Comparison of ENCODE assay signal across 1 cellular context in the genomic region with DNA sequence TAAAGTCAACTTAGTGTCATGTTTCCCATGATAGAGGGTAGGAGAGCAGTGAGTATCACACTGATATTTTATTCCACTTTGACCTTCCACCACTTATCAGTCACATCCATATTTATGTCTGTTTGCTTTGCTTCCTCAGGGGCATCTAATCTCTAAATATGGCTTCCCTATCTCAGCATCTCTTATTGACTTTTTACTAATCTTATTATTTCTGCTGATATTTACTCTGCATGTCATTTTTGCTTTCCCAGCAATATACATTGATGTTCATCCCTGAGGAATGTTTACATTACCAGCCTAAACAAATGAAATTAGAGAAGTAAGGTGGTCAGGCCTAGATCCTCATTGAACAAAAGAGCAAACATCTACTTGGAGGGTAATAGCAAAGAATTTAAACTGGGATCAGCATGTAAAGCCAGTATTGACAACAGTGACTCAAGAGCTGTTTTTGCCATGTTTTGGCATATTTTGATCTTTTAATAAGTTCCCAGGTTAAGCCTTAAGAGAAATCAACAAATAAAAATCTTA.
TF ChIP-seq lines count a peak whose summit lies in the region.

No MANE protein-coding gene starts in this region.

TF ChIP-seq in GM23338, 12 proteins besides CTCF, POLR2A, EP300 and RAD21 (continued from another document):
- TF ChIP-seq, protein P1, sequence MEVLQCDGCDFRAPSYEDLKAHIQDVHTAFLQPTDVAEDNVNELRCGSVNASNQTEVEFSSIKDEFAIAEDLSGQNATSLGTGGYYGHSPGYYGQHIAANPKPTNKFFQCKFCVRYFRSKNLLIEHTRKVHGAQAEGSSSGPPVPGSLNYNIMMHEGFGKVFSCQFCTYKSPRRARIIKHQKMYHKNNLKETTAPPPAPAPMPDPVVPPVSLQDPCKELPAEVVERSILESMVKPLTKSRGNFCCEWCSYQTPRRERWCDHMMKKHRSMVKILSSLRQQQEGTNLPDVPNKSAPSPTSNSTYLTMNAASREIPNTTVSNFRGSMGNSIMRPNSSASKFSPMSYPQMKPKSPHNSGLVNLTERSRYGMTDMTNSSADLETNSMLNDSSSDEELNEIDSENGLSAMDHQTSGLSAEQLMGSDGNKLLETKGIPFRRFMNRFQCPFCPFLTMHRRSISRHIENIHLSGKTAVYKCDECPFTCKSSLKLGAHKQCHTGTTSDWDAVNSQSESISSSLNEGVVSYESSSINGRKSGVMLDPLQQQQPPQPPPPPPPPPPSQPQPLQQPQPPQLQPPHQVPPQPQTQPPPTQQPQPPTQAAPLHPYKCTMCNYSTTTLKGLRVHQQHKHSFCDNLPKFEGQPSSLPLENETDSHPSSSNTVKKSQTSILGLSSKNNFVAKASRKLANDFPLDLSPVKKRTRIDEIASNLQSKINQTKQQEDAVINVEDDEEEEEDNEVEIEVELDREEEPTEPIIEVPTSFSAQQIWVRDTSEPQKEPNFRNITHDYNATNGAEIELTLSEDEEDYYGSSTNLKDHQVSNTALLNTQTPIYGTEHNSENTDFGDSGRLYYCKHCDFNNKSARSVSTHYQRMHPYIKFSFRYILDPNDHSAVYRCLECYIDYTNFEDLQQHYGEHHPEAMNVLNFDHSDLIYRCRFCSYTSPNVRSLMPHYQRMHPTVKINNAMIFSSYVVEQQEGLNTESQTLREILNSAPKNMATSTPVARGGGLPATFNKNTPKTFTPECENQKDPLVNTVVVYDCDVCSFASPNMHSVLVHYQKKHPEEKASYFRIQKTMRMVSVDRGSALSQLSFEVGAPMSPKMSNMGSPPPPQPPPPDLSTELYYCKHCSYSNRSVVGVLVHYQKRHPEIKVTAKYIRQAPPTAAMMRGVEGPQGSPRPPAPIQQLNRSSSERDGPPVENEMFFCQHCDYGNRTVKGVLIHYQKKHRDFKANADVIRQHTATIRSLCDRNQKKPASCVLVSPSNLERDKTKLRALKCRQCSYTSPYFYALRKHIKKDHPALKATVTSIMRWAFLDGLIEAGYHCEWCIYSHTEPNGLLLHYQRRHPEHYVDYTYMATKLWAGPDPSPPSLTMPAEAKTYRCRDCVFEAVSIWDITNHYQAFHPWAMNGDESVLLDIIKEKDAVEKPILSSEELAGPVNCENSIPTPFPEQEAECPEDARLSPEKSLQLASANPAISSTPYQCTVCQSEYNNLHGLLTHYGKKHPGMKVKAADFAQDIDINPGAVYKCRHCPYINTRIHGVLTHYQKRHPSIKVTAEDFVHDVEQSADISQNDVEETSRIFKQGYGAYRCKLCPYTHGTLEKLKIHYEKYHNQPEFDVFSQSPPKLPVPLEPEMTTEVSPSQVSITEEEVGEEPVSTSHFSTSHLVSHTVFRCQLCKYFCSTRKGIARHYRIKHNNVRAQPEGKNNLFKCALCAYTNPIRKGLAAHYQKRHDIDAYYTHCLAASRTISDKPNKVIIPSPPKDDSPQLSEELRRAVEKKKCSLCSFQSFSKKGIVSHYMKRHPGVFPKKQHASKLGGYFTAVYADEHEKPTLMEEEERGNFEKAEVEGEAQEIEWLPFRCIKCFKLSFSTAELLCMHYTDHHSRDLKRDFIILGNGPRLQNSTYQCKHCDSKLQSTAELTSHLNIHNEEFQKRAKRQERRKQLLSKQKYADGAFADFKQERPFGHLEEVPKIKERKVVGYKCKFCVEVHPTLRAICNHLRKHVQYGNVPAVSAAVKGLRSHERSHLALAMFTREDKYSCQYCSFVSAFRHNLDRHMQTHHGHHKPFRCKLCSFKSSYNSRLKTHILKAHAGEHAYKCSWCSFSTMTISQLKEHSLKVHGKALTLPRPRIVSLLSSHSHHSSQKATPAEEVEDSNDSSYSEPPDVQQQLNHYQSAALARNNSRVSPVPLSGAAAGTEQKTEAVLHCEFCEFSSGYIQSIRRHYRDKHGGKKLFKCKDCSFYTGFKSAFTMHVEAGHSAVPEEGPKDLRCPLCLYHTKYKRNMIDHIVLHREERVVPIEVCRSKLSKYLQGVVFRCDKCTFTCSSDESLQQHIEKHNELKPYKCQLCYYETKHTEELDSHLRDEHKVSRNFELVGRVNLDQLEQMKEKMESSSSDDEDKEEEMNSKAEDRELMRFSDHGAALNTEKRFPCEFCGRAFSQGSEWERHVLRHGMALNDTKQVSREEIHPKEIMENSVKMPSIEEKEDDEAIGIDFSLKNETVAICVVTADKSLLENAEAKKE (CRISPR knock-in tag; IDR thresholded peaks at IDR 0.05), result no peak
- TF ChIP-seq EZH2 (IDR thresholded peaks at IDR 0.05; ENCODE audit: low read depth, unreplicated experiment), result no peak
- no peak for TF ChIP-seq ZNF331 (CRISPR knock-in tag; IDR thresholded peaks at IDR 0.05; ENCODE audit: low read depth)
- no peak for TF ChIP-seq EZH2phosphoT487 (IDR thresholded peaks at IDR 0.05; ENCODE audit: unreplicated experiment)
- TF ChIP-seq REST (IDR thresholded peaks at IDR 0.05; ENCODE audit: unreplicated experiment), result no peak
